ENCODE assay signal across 14 cellular contexts in genomic region chr5:34503379-34504346, GRCh38.
DNase-seq lines count a peak whose midpoint lies in the region; ATAC-seq and TF ChIP-seq lines count a peak whose summit lies in the region.
"Had no signal": no experiment of that assay in that cellular context is flagged by ENCODE, and none has a peak within 500 bp of the region (broad histone marks: within the 10 kb centered on the region; RNA-seq: fewer than 3 reads in every experiment).

No MANE protein-coding gene starts in this region.

- ATAC-seq in body of pancreas (peak; percentile 40), GM21390 (IDR thresholded peaks at IDR 0.05; ENCODE audit: unreplicated experiment) (no peak), GM19455 (IDR thresholded peaks at IDR 0.05; ENCODE audit: unreplicated experiment) (no peak)

- intact Hi-C loops in body of pancreas (cut with DNase I) = no loop called here

- peak overlapping the region in 3 of 4 donors; percentile 10 to 50 (median 10) for H3K27ac ChIP-seq in body of pancreas
- H3K27ac ChIP-seq in hepatocyte = peak overlapping the region; percentile 51

- H3K9me2 ChIP-seq in hepatocyte (replicated peaks; ENCODE audit: insufficient read depth) = no peaks in the 10 kb centered on the region

- H3K36me3 ChIP-seq in body of pancreas (replicated peaks in 1 of 2; ENCODE audit: insufficient read depth in 1 of 2, low read depth in 2 of 2) = no peaks in the 10 kb centered on the region
- H3K36me3 ChIP-seq in hepatocyte (replicated peaks; ENCODE audit: insufficient read depth, low read depth) = no peaks in the 10 kb centered on the region

- TF ChIP-seq CTCF in body of pancreas (IDR thresholded peaks at IDR 0.05) = no peak
- TF ChIP-seq CTCF in hepatocyte (IDR thresholded peaks at IDR 0.05; ENCODE audit: poor library complexity) = no peak

- WGBS in body of pancreas, 2 donors = 44 to 58% methylated on average over 7 of the region's 7 CpGs
- 57% methylated on average over 7 of the region's 7 CpGs for WGBS in hepatocyte (ENCODE audit: low lambda C conversion rate, missing lambda C conversion rate)

- peak overlapping the region; percentile 17 for H3K4me2 ChIP-seq in hepatocyte

- no peaks in the 10 kb centered on the region for H3K9me3 ChIP-seq in body of pancreas
- H3K9me3 ChIP-seq in hepatocyte (ENCODE audit: low read depth) = no peaks in the 10 kb centered on the region

- peak; percentile 20 for DNase-seq in DMS 273 treated with DMSO at 0.1 percent for 48 hours (lab: John Stamatoyannopoulos, UW)
- DNase-seq in body of pancreas = no peak
- no peak for DNase-seq in hepatocyte (ENCODE audit: low spot score)
- peak; percentile 92 for DNase-seq in putamen (ENCODE audit: low spot score)
- DNase-seq in epidermal melanocyte (ENCODE audit: insufficient read length, low spot score) = no peak
- DNase-seq in NCI-H2196 treated with DMSO at 0.1 percent for 48 hours (lab: John Stamatoyannopoulos, UW; ENCODE audit: unreplicated experiment) = no peak
- DNase-seq: activated CD4-positive, alpha-beta T cell treated with anti-CD3 and anti-CD28 coated beads for 1 hour; dermis blood vessel endothelial cell; naive B cell; NCI-H345; stimulated activated CD4-positive, alpha-beta T cell treated with anti-CD3 and anti-CD28 coated beads, Interleukin-2, amount 100 ng/mL, for 24 hours; stimulated activated naive CD4-positive, alpha-beta T cell treated with Interleukin-2 at 50 U/mL for 16 hours had no signal

- no peaks in the 10 kb centered on the region for H3K27me3 ChIP-seq in body of pancreas
- H3K27me3 ChIP-seq in hepatocyte = no peaks in the 10 kb centered on the region

- H3K4me1 ChIP-seq in body of pancreas (peaks cover 1% of the 10 kb centered on the region), hepatocyte (ENCODE audit: insufficient read depth) (peaks cover 3% of the 10 kb centered on the region)

- H3K79me2 ChIP-seq in hepatocyte = no peaks in the 10 kb centered on the region

- TF ChIP-seq POLR2A in body of pancreas (IDR thresholded peaks at IDR 0.05) = no peak

- no peak overlapping the region for H2AFZ ChIP-seq in hepatocyte

- no peaks in the 10 kb centered on the region for H4K20me1 ChIP-seq in hepatocyte (ENCODE audit: insufficient read depth, poor library complexity, severe bottlenecking)

- H3K4me3 ChIP-seq in body of pancreas (no peak overlapping the region), hepatocyte (no peak overlapping the region)

Comparison
In these comparisons a context has a peak if more than half of its experiments do, and no peak if none do; other contexts are left out.
1. DNase-seq: peak in DMS 273 treated with DMSO at 0.1 percent for 48 hours (single experiment) and putamen (single experiment); none in body of pancreas (0 of 4), hepatocyte (single experiment), epidermal melanocyte (single experiment) and NCI-H2196 treated with DMSO at 0.1 percent for 48 hours (single experiment).